21 cellular contexts compared by ENCODE assay signal in the genomic region with DNA sequence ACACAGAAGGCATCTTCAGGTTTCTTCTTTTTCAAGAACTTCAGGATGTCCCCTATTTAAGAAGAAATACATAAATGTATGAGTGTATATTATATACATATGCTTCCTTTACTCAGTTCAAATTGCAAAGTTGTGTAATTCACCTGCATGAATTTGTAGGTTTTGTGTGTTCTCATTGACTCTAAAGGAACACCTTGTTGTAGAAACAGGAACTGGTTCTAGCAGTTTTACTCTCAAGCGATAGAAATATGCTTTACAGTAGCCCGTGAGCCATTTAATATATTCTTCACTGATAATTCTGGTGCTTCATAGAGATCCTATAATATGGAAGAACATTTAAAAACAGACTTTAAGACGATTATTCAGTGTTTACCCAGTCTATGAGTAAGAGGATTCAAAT.
"Had no signal": no experiment of that assay in that cellular context is flagged by ENCODE, and none has a peak within 500 bp of the region (broad histone marks: within the 10 kb centered on the region; RNA-seq: fewer than 3 reads in every experiment).

No MANE protein-coding gene starts in this region.

- H3K79me2 ChIP-seq: parathyroid adenoma had no signal

- H3K9me3 Mint-ChIP-seq: activated CD8-positive, alpha-beta T cell treated with anti-CD3 and anti-CD28 coated beads for 36 hours; activated T-helper 1 cell treated with anti-CD3 and anti-CD28 coated beads, Interleukin-12 subunit alpha, Interleukin-12 subunit beta, Interleukin-2, Interleukin-4 antibody, amounts not matched to agents 30 ng/mL and 10 ng/mL and 1 ng/mL, durations not matched to agents 14 hours and 24 hours and 36 hours; stimulated activated naive CD8-positive, alpha-beta T cell treated with anti-CD3 and anti-CD28 coated beads, Interleukin-15, amount 100 ng/mL, for 72 hours had no signal

- H3K27me3 ChIP-seq: body of pancreas, gastrocnemius medialis, heart right ventricle, testis, upper lobe of right lung had no signal

- H3K4me3 Mint-ChIP-seq: activated CD8-positive, alpha-beta T cell treated with anti-CD3 and anti-CD28 coated beads for 36 hours; activated T-helper 1 cell treated with anti-CD3 and anti-CD28 coated beads, Interleukin-12 subunit alpha, Interleukin-12 subunit beta, Interleukin-2, Interleukin-4 antibody, amounts not matched to agents 30 ng/mL and 10 ng/mL and 1 ng/mL, durations not matched to agents 14 hours and 24 hours and 36 hours; stimulated activated naive CD8-positive, alpha-beta T cell treated with anti-CD3 and anti-CD28 coated beads, Interleukin-15, amount 100 ng/mL, for 72 hours had no signal

- H3K27ac ChIP-seq: body of pancreas, epithelial cell of prostate, left ventricle myocardium inferior, parathyroid adenoma, testis, upper lobe of right lung had no signal

- H3K27ac Mint-ChIP-seq: activated CD8-positive, alpha-beta T cell treated with anti-CD3 and anti-CD28 coated beads for 36 hours; activated T-helper 1 cell treated with anti-CD3 and anti-CD28 coated beads, Interleukin-12 subunit alpha, Interleukin-12 subunit beta, Interleukin-2, Interleukin-4 antibody, amounts not matched to agents 30 ng/mL and 10 ng/mL and 1 ng/mL, durations not matched to agents 14 hours and 24 hours and 36 hours; stimulated activated naive CD8-positive, alpha-beta T cell treated with anti-CD3 and anti-CD28 coated beads, Interleukin-15, amount 100 ng/mL, for 72 hours had no signal

- DNase-seq: activated CD4-positive, CD25-positive, alpha-beta regulatory T cell treated with anti-CD3 and anti-CD28 coated beads, Interleukin-2, amount 50 U/mL, for 72 hours; activated CD8-positive, alpha-beta memory T cell treated with anti-CD3 and anti-CD28 coated beads, Interleukin-2, amount 50 U/mL, for 4 hours; activated CD8-positive, alpha-beta T cell treated with anti-CD3 and anti-CD28 coated beads for 36 hours; activated naive CD4-positive, alpha-beta T cell treated with Interleukin-2 at 50 U/mL for 16 hours; amniotic stem cell; body of pancreas; central memory CD4-positive, alpha-beta T cell; effector memory CD4-positive, alpha-beta T cell; gastrocnemius medialis; heart right ventricle; left ventricle myocardium inferior; mesenchymal stem cell; stimulated activated CD4-positive, alpha-beta T cell treated with anti-CD3 and anti-CD28 coated beads, Interleukin-4, amount 100 ng/mL, for 1 hour; stimulated activated CD8-positive, alpha-beta memory T cell treated with anti-CD3 and anti-CD28 coated beads, Interleukin-4, amount 100 ng/mL, for 48 hours; stimulated activated naive CD8-positive, alpha-beta T cell treated with anti-CD3 and anti-CD28 coated beads, Interleukin-15, amount 100 ng/mL, for 72 hours; testis; upper lobe of right lung had no signal

- FAIRE-seq: keratinocyte had no signal

- H3K9me3 ChIP-seq: body of pancreas, gastrocnemius medialis, heart right ventricle, left ventricle myocardium inferior, testis, upper lobe of right lung had no signal

- H3K4me3 ChIP-seq: body of pancreas, gastrocnemius medialis, heart right ventricle, left ventricle myocardium inferior, testis, upper lobe of right lung had no signal

- H3K9ac ChIP-seq: parathyroid adenoma had no signal

- H3K27me3 Mint-ChIP-seq: activated CD8-positive, alpha-beta T cell treated with anti-CD3 and anti-CD28 coated beads for 36 hours; stimulated activated naive CD8-positive, alpha-beta T cell treated with anti-CD3 and anti-CD28 coated beads, Interleukin-15, amount 100 ng/mL, for 72 hours had no signal

- H3K36me3 ChIP-seq: upper lobe of right lung had no signal

- H2AFZ ChIP-seq: parathyroid adenoma had no signal

- ATAC-seq: activated CD8-positive, alpha-beta T cell treated with anti-CD3 and anti-CD28 coated beads for 36 hours; body of pancreas; gastrocnemius medialis; heart right ventricle; stimulated activated naive CD8-positive, alpha-beta T cell treated with anti-CD3 and anti-CD28 coated beads, Interleukin-15, amount 100 ng/mL, for 72 hours; upper lobe of right lung had no signal
